ENCODE assay signal across 8 cellular contexts in the genomic region with DNA sequence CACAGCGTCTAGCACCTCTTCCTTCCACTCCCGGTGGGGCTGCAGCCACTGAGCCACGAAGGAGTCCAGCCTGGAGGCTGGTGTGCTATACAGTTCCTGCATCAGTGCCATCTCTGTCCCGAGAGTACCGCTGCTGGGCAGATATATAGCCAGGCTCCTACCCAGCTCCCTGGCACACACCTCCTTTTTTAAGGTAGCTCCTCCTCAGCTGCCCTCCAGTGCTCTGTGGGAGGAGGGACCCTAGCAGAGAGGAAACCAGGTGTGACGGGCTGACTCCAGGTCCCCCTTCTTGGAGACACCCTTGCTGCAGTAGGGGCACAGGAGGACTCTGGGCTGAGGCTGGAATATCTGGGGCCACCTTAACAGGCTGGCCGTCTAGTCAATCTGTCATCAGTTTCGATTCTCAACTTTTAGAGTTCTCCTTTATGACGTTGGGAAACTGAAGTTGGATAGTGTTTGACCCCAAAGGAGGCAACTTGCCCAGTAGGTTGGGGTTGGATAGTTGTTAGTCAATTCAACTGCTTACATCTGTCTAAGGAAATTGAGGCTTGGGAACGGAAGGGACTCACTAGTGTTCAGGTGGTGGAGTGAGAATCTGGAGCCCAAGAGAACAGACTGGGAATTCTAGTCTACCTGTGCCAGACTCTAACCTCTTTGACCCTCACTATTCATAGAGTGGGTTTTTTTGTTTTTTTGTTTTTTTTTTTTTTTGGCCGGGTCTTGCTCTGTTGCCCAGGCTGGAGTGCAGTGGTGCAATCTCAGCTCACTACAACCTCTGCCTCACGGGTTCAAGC. TPM values are rescaled to one million over a fixed set of nuclear protein-coding genes. Genes with fewer than 3 reads are reported as not detected.
DNase-seq lines count a peak whose midpoint lies in the region; ATAC-seq and TF ChIP-seq lines count a peak whose summit lies in the region.

A gene with protein sequence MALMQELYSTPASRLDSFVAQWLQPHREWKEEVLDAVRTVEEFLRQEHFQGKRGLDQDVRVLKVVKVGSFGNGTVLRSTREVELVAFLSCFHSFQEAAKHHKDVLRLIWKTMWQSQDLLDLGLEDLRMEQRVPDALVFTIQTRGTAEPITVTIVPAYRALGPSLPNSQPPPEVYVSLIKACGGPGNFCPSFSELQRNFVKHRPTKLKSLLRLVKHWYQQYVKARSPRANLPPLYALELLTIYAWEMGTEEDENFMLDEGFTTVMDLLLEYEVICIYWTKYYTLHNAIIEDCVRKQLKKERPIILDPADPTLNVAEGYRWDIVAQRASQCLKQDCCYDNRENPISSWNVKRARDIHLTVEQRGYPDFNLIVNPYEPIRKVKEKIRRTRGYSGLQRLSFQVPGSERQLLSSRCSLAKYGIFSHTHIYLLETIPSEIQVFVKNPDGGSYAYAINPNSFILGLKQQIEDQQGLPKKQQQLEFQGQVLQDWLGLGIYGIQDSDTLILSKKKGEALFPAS (minus strand): TSS at position 386 of the 794 bp plus-strand sequence. CDS start 275 bp downstream, at position 111.

- H3K4me1 ChIP-seq in fibroblast of lung (ENCODE audit: control insufficient read depth, extremely low read depth, insufficient read depth, low read length) = peaks cover 2% of the 10 kb centered on the region

- CTCF ChIA-PET in CD4-positive, alpha-beta T cell (lab: Charles Lee) = interaction anchor here (1.7 kb wide), 1 partner anchor 21 kb away, joined by 12 read pairs; no protein-coding TSS in a partner anchor

- peak; percentile 38 to 78 (median 51) for DNase-seq in CD4-positive, alpha-beta T cell
- DNase-seq in Kasumi-1 (lab: John Stamatoyannopoulos, UW) (peak; percentile 34 to 61), fibroblast of lung (ENCODE audit: low read depth in 2 of 2) (peak; percentile 25 to 80), renal cortical epithelial cell (ENCODE audit: low read depth) (peak; percentile 71), iPS-NIHi11 (ENCODE audit: low spot score) (no peak), NCI-H748 treated with DMSO at 0.1 percent for 48 hours (lab: John Stamatoyannopoulos, UW) (no peak)
- DNase-seq in activated CD8-positive, alpha-beta memory T cell treated with anti-CD3 and anti-CD28 coated beads, Interleukin-2, amount 50 U/mL, for 1 hour (ENCODE audit: extremely low read depth) = peak; percentile 23

- no peaks in the 10 kb centered on the region for H3K27me3 ChIP-seq in CD4-positive, alpha-beta T cell (ENCODE audit: control insufficient read depth, insufficient read depth, low read length)
- H3K27me3 ChIP-seq in fibroblast of lung (ENCODE audit: control insufficient read depth, insufficient read depth, low read length) = no peaks in the 10 kb centered on the region

- peak within 1 kb of the TSS; percentile 23 to 45 (median 39) for H3K4me3 ChIP-seq in fibroblast of lung (replicated peaks in 1 of 4; ENCODE audit: control extremely low read depth in 1 of 4, insufficient read depth in 1 of 4, low read depth in 3 of 4, low read length in 4 of 4)

- peak within 1 kb of the TSS; percentile 96 for H3K4me3 Mint-ChIP-seq in CD4-positive, alpha-beta T cell

- TF ChIP-seq CTCF in CD4-positive, alpha-beta T cell (IDR thresholded peaks at IDR 0.05) = no peak
- no peak for TF ChIP-seq CTCF in fibroblast of lung (conservative IDR thresholded peaks at IDR 0.05 in 1 of 2, IDR thresholded peaks at IDR 0.05 in 1 of 2; ENCODE audit: low read depth in 1 of 2, low read length in 2 of 2)

- H3K27ac ChIP-seq in CD4-positive, alpha-beta T cell (ENCODE audit: low read depth, low read length) = peak within 1 kb of the TSS; percentile 37
- no peak within 1 kb of the TSS for H3K27ac ChIP-seq in fibroblast of lung (ENCODE audit: insufficient read depth, low read length)

- H3K9ac ChIP-seq in fibroblast of lung (ENCODE audit: insufficient read depth, low read length) = no peak within 1 kb of the TSS

- peak; percentile 71 for ATAC-seq in CD4-positive, alpha-beta T cell (ENCODE audit: poor library complexity)
- peak; percentile 86 for ATAC-seq in GM21447 (IDR thresholded peaks at IDR 0.05; ENCODE audit: unreplicated experiment)

- H3K4me2 ChIP-seq in fibroblast of lung (ENCODE audit: extremely low read depth, insufficient read depth, low read length) = peak within 1 kb of the TSS; percentile 80

- H3K27ac Mint-ChIP-seq in CD4-positive, alpha-beta T cell = peak within 1 kb of the TSS; percentile 94

- H2AFZ ChIP-seq in fibroblast of lung (ENCODE audit: low read length) = peak within 1 kb of the TSS; percentile 71

- no peaks in the 10 kb centered on the region for H3K9me3 ChIP-seq in CD4-positive, alpha-beta T cell (ENCODE audit: control insufficient read depth, low read length)
- H3K9me3 ChIP-seq in fibroblast of lung (ENCODE audit: control insufficient read depth, insufficient read depth, low read depth, low read length) = no peaks in the 10 kb centered on the region

- H3K36me3 ChIP-seq in fibroblast of lung (ENCODE audit: control insufficient read depth, insufficient read depth, low read length) = no peaks in the 10 kb centered on the region

- peaks cover 42% of the 10 kb centered on the region for H3K4me1 Mint-ChIP-seq in CD4-positive, alpha-beta T cell (ENCODE audit: low read depth)

- H3K27me3 Mint-ChIP-seq in CD4-positive, alpha-beta T cell = no peaks in the 10 kb centered on the region

- POLR2A ChIA-PET in CD4-positive, alpha-beta T cell (lab: Charles Lee) = interaction anchor here (1.0 to 1.9 kb wide), 7 partner anchors 9 to 748 kb away, joined by 3 to 5 read pairs (median 4); a partner anchor contains a TSS

- H3K79me2 ChIP-seq in fibroblast of lung (ENCODE audit: control insufficient read depth, insufficient read depth, low read length) = no peaks in the 10 kb centered on the region

- H3K36me3 Mint-ChIP-seq in CD4-positive, alpha-beta T cell (ENCODE audit: low read depth) = peaks cover 17% of the 10 kb centered on the region

- H3K9me3 Mint-ChIP-seq in CD4-positive, alpha-beta T cell = no peaks in the 10 kb centered on the region

- intact Hi-C loops in CD4-positive, alpha-beta T cell (cut with DNase I, micrococcal nuclease) = loop anchor here (2.0 kb wide), 2 partner anchors 20 to 22 kb away; a partner anchor contains a TSS

- H4K20me1 ChIP-seq in fibroblast of lung (ENCODE audit: control insufficient read depth, extremely low read depth, insufficient read depth, low read length) = no peaks in the 10 kb centered on the region

RNA-seq across cellular contexts. Expression of the gene that starts here (rescaled TPM):
- total RNA-seq in CD4-positive, alpha-beta T cell = 10 to 100 TPM; 33.0 to 34.7 TPM
- 0.51 and 1.2 TPM in 2 replicates for total RNA-seq in fibroblast of lung
- 0.07 and 0.14 TPM in 2 replicates for polyA plus RNA-seq in fibroblast of lung
- 0.08 and 0.09 TPM in 2 replicates for polyA plus RNA-seq in fibroblast of lung (2012)
- 2.1 TPM in 1 of 2 replicates, not detected in the other for polyA minus RNA-seq in fibroblast of lung (ENCODE audit: low replicate concordance)
- total RNA-seq in renal cortical epithelial cell = 0.94 and 4.0 TPM in 2 replicates

Comparison
In these comparisons a context has a peak if more than half of its experiments do, and no peak if none do; other contexts are left out.
1. DNase-seq: peak in CD4-positive, alpha-beta T cell (10 of 10), Kasumi-1 (2 of 2), activated CD8-positive, alpha-beta memory T cell treated with anti-CD3 and anti-CD28 coated beads, Interleukin-2, amount 50 U/mL, for 1 hour (single experiment), fibroblast of lung (2 of 2) and renal cortical epithelial cell (single experiment); none in iPS-NIHi11 (single experiment) and NCI-H748 treated with DMSO at 0.1 percent for 48 hours (single experiment).